ENCODE assay signal across 11 cellular contexts in genomic region chr5:96049398-96050272, GRCh38.
DNase-seq lines count a peak whose midpoint lies in the region; ATAC-seq and TF ChIP-seq lines count a peak whose summit lies in the region.
"Had no signal": no experiment of that assay in that cellular context is flagged by ENCODE, and none has a peak within 500 bp of the region (broad histone marks: within the 10 kb centered on the region; RNA-seq: fewer than 3 reads in every experiment).

No MANE protein-coding gene starts in this region.

- peak overlapping the region in 1 of 2 experiments; percentile 51 for H3K4ac ChIP-seq in mesenchymal stem cell (ENCODE audit: low read depth in 1 of 2, low read length in 2 of 2)

- peak overlapping the region in 1 of 2 experiments; percentile 52 for H2BK12ac ChIP-seq in mesenchymal stem cell (ENCODE audit: low read length in 2 of 2)

- TF ChIP-seq CTCF in AG10803 (conservative IDR thresholded peaks at IDR 0.05; ENCODE audit: low read length) (no peak), choroid plexus epithelial cell (conservative IDR thresholded peaks at IDR 0.05; ENCODE audit: low read depth, low read length) (no peak)

- no peak overlapping the region for H4K91ac ChIP-seq in mesenchymal stem cell (ENCODE audit: low read length)

- no peak overlapping the region for H2AK5ac ChIP-seq in mesenchymal stem cell (ENCODE audit: low read length, severe bottlenecking)

- peaks cover 4% of the 10 kb centered on the region for H3K79me1 ChIP-seq in mesenchymal stem cell (replicated peaks; ENCODE audit: low read length, poor library complexity, severe bottlenecking)

- ATAC-seq in GM19035 (IDR thresholded peaks at IDR 0.05; ENCODE audit: unreplicated experiment): no peak
- ATAC-seq: gastroesophageal sphincter had no signal

- no peak overlapping the region for H3K14ac ChIP-seq in mesenchymal stem cell (ENCODE audit: low read length in 2 of 2)

- WGBS in mesenchymal stem cell: 38% methylated on average over 3 of the region's 3 CpGs

- H3K18ac ChIP-seq in mesenchymal stem cell (ENCODE audit: low read depth in 1 of 2, low read length in 2 of 2): peak overlapping the region in 1 of 2 experiments; percentile 65

- no peak overlapping the region for H2BK15ac ChIP-seq in mesenchymal stem cell (ENCODE audit: low read depth, poor library complexity, severe bottlenecking)

- no peak overlapping the region for H3K23ac ChIP-seq in mesenchymal stem cell (ENCODE audit: low read length in 2 of 2)

- peak overlapping the region; percentile 6; the same call in 1 of the 2 replicates for H3K4me3 ChIP-seq in AG10803 (ENCODE audit: low read length)
- H3K4me3 ChIP-seq in choroid plexus epithelial cell (ENCODE audit: low read depth, low read length): no peak overlapping the region
- H3K4me3 ChIP-seq in mesenchymal stem cell (ENCODE audit: insufficient read depth in 1 of 2, low read depth in 1 of 2, low read length in 2 of 2): no peak overlapping the region
- H3K4me3 ChIP-seq: gastroesophageal sphincter, skin epidermis had no signal

- DNase-seq in AG10803 (ENCODE audit: low read depth) (peak; percentile 83), M059J (ENCODE audit: low read depth) (peak; percentile 90), choroid plexus epithelial cell (ENCODE audit: low read depth) (peak; percentile 52), mesenchymal stem cell (peak; percentile 87), iPS-NIHi7 (ENCODE audit: extremely low spot score) (no peak), foreskin melanocyte (no peak)
- DNase-seq in activated CD4-positive, alpha-beta T cell treated with anti-CD3 and anti-CD28 coated beads, Interleukin-2, amount 50 U/mL, for 1 hour: no peak
- DNase-seq: CD4-positive, alpha-beta T cell had no signal

- peak overlapping the region; percentile 7 for H3K27ac ChIP-seq in mesenchymal stem cell (ENCODE audit: low read length, poor library complexity, severe bottlenecking)
- H3K27ac ChIP-seq: gastroesophageal sphincter, skin epidermis had no signal

- no peak overlapping the region for H4K8ac ChIP-seq in mesenchymal stem cell (ENCODE audit: low read length)

- H2BK5ac ChIP-seq in mesenchymal stem cell (ENCODE audit: low read depth, low read length, poor library complexity, severe bottlenecking): no peak overlapping the region

- no peaks in the 10 kb centered on the region for H3K27me3 ChIP-seq in mesenchymal stem cell (ENCODE audit: control insufficient read depth in 1 of 2, insufficient read depth in 1 of 2, low read length in 2 of 2)
- H3K27me3 ChIP-seq: gastroesophageal sphincter had no signal

- no peaks in the 10 kb centered on the region for H3K36me3 ChIP-seq in mesenchymal stem cell (ENCODE audit: control insufficient read depth in 1 of 2, insufficient read depth in 2 of 2, low read depth in 1 of 2, low read length in 2 of 2)
- H3K36me3 ChIP-seq: gastroesophageal sphincter had no signal

- H3K9ac ChIP-seq in mesenchymal stem cell (ENCODE audit: low read length): no peak overlapping the region

- no peak overlapping the region for H2AFZ ChIP-seq in mesenchymal stem cell (ENCODE audit: low read depth, low read length)

- no peaks in the 10 kb centered on the region for H3K9me3 ChIP-seq in mesenchymal stem cell (ENCODE audit: control insufficient read depth, low read length)
- H3K9me3 ChIP-seq: gastroesophageal sphincter had no signal

- H2BK120ac ChIP-seq in mesenchymal stem cell (ENCODE audit: low read depth, low read length): no peak overlapping the region

- H3K4me2 ChIP-seq in mesenchymal stem cell (ENCODE audit: low read length, poor library complexity, severe bottlenecking): no peak overlapping the region

- H3K4me1 ChIP-seq in mesenchymal stem cell (ENCODE audit: control insufficient read depth, insufficient read depth, low read depth, low read length): peaks cover 1% of the 10 kb centered on the region

Comparison
In these comparisons a context has a peak if more than half of its experiments do, and no peak if none do; other contexts are left out.
1. DNase-seq: peak in AG10803 (single experiment), M059J (single experiment), choroid plexus epithelial cell (single experiment) and mesenchymal stem cell (single experiment); none in activated CD4-positive, alpha-beta T cell treated with anti-CD3 and anti-CD28 coated beads, Interleukin-2, amount 50 U/mL, for 1 hour (single experiment), iPS-NIHi7 (single experiment) and foreskin melanocyte (single experiment).